In genomic region chr20:33203444-33203843, GRCh38 we compare ENCODE assay signal across 39 cellular contexts. TPM values are rescaled to one million over a fixed set of nuclear protein-coding genes. Genes with fewer than 3 reads are reported as not detected.
"Had no signal": no experiment of that assay in that cellular context is flagged by ENCODE, and none has a peak within 500 bp of the region (broad histone marks: within the 10 kb centered on the region; RNA-seq: fewer than 3 reads in every experiment).

No MANE protein-coding gene starts in this region.

- H3K9me3 Mint-ChIP-seq: activated B cell treated with CpG ODN at 0.5 μM for 24 hours; activated CD4-positive, alpha-beta memory T cell treated with anti-CD3 and anti-CD28 coated beads, Interleukin-2, amount 10 ng/mL, durations not matched to agents 7 days and 5 days; activated CD4-positive, alpha-beta T cell treated with anti-CD3 and anti-CD28 coated beads, Interleukin-2, amount 10 ng/mL, durations not matched to agents 7 days and 5 days; activated naive CD4-positive, alpha-beta T cell treated with anti-CD3 and anti-CD28 coated beads, Interleukin-2, amount 10 ng/mL, durations not matched to agents 7 days and 5 days; activated naive CD4-positive, alpha-beta T cell treated with anti-CD3 and anti-CD28 coated beads, Interleukin-2, amount 50 U/mL, for 24 hours; activated naive CD8-positive, alpha-beta T cell treated with anti-CD3 and anti-CD28 coated beads, Interleukin-2, amount 10 ng/mL, durations not matched to agents 7 days and 5 days; activated naive CD8-positive, alpha-beta T cell treated with anti-CD3 and anti-CD28 coated beads, Interleukin-2, amount 50 U/mL, for 24 hours; activated T-cell treated with anti-CD3 and anti-CD28 coated beads, Interleukin-2, amount 50 U/mL, for 24 hours; activated T-helper 2 cell treated with anti-CD3 and anti-CD28 coated beads, Interferon-gamma antibody, Interleukin-2, Interleukin-4, amounts not matched to agents 10 μg/mL and 5 μg/mL and 100 μg/mL, durations not matched to agents 14 hours and 24 hours and 36 hours; central memory CD8-positive, alpha-beta T cell; T-cell; T-helper 2 cell treated with Interferon-gamma antibody and Interleukin-4, amounts not matched to agents 5 μg/mL and 100 μg/mL, for 36 hours had no signal

- H3K27ac Mint-ChIP-seq: activated B cell treated with CpG ODN at 0.5 μM for 24 hours; activated CD4-positive, alpha-beta memory T cell treated with anti-CD3 and anti-CD28 coated beads, Interleukin-2, amount 10 ng/mL, durations not matched to agents 7 days and 5 days; activated CD4-positive, alpha-beta T cell treated with anti-CD3 and anti-CD28 coated beads, Interleukin-2, amount 10 ng/mL, durations not matched to agents 7 days and 5 days; activated CD8-positive, alpha-beta memory T cell treated with anti-CD3 and anti-CD28 coated beads, Interleukin-2, amount 10 ng/mL, durations not matched to agents 7 days and 5 days; activated CD8-positive, alpha-beta T cell treated with anti-CD3 and anti-CD28 coated beads, Interleukin-2, amount 10 ng/mL, durations not matched to agents 7 days and 5 days; activated naive CD4-positive, alpha-beta T cell treated with anti-CD3 and anti-CD28 coated beads, Interleukin-2, amount 10 ng/mL, durations not matched to agents 7 days and 5 days; activated naive CD4-positive, alpha-beta T cell treated with anti-CD3 and anti-CD28 coated beads, Interleukin-2, amount 50 U/mL, for 24 hours; activated naive CD8-positive, alpha-beta T cell; activated naive CD8-positive, alpha-beta T cell treated with anti-CD3 and anti-CD28 coated beads, Interleukin-2, amount 10 ng/mL, durations not matched to agents 7 days and 5 days; activated naive CD8-positive, alpha-beta T cell treated with anti-CD3 and anti-CD28 coated beads, Interleukin-2, amount 50 U/mL, for 24 hours; activated T-cell treated with anti-CD3 and anti-CD28 coated beads, Interleukin-2, amount 50 U/mL, for 24 hours; activated T-helper 2 cell treated with anti-CD3 and anti-CD28 coated beads, Interferon-gamma antibody, Interleukin-2, Interleukin-4, amounts not matched to agents 10 μg/mL and 5 μg/mL and 100 μg/mL, durations not matched to agents 14 hours and 24 hours and 36 hours; brain; T-cell; T-helper 17 cell; T-helper 2 cell treated with Interferon-gamma antibody and Interleukin-4, amounts not matched to agents 5 μg/mL and 100 μg/mL, for 36 hours had no signal

- ATAC-seq: activated CD8-positive, alpha-beta memory T cell treated with anti-CD3 and anti-CD28 coated beads, Interleukin-2, amount 10 ng/mL, durations not matched to agents 7 days and 5 days; activated CD8-positive, alpha-beta T cell treated with anti-CD3 and anti-CD28 coated beads, Interleukin-2, amount 10 ng/mL, durations not matched to agents 7 days and 5 days; activated naive CD8-positive, alpha-beta T cell treated with anti-CD3 and anti-CD28 coated beads, Interleukin-2, amount 50 U/mL, for 24 hours; T-cell; T-helper 17 cell had no signal

- DNase-seq: activated B cell treated with CpG ODN at 0.5 μM for 24 hours; activated CD4-positive, alpha-beta memory T cell treated with anti-CD3 and anti-CD28 coated beads, Interleukin-2, amount 10 ng/mL, durations not matched to agents 7 days and 5 days; activated CD4-positive, alpha-beta T cell treated with anti-CD3 and anti-CD28 coated beads for 4 hours; activated CD4-positive, alpha-beta T cell treated with anti-CD3 and anti-CD28 coated beads, Interleukin-2, amount 10 ng/mL, durations not matched to agents 7 days and 5 days; activated CD4-positive, alpha-beta T cell treated with anti-CD3 and anti-CD28 coated beads, Interleukin-2, amount 50 U/mL, for 48 hours; activated CD4-positive, CD25-positive, alpha-beta regulatory T cell treated with anti-CD3 and anti-CD28 coated beads, Interleukin-2, amount 50 U/mL, for 72 hours; activated CD8-positive, alpha-beta memory T cell treated with anti-CD3 and anti-CD28 coated beads for 24 hours; activated CD8-positive, alpha-beta memory T cell treated with anti-CD3 and anti-CD28 coated beads, Interleukin-2, amount 10 ng/mL, durations not matched to agents 7 days and 5 days; activated CD8-positive, alpha-beta memory T cell treated with anti-CD3 and anti-CD28 coated beads, Interleukin-2, amount 50 U/mL, for 48 hours; activated CD8-positive, alpha-beta T cell treated with anti-CD3 and anti-CD28 coated beads, Interleukin-2, amount 10 ng/mL, durations not matched to agents 7 days and 5 days; activated effector memory CD4-positive, alpha-beta T cell treated with Interleukin-2 at 50 U/mL for 16 hours; activated gamma-delta T cell; activated naive CD4-positive, alpha-beta T cell treated with anti-CD3 and anti-CD28 coated beads, Interleukin-2, amount 10 ng/mL, durations not matched to agents 7 days and 5 days; activated naive CD4-positive, alpha-beta T cell treated with Interleukin-2 at 50 U/mL for 16 hours; activated naive CD8-positive, alpha-beta T cell treated with anti-CD3 and anti-CD28 coated beads, Interleukin-2, amount 10 ng/mL, durations not matched to agents 7 days and 5 days; activated naive CD8-positive, alpha-beta T cell treated with anti-CD3 and anti-CD28 coated beads, Interleukin-2, amount 50 U/mL, for 24 hours; activated T-cell treated with anti-CD3 and anti-CD28 coated beads, Interleukin-2, amount 50 U/mL, for 24 hours; activated T-cell treated with anti-CD3 and anti-CD28 coated beads, Interleukin-2, amount 50 U/mL, for 48 hours; amygdala; anterior cingulate cortex; caudate nucleus; cerebellar nuclear complex; T-cell; T-helper 17 cell; T-helper 9 cell had no signal

- H3K36me3 ChIP-seq: ascending aorta, cardiac muscle cell had no signal

- H3K4me1 ChIP-seq: ascending aorta had no signal

- H3K4me1 Mint-ChIP-seq: activated B cell treated with CpG ODN at 0.5 μM for 24 hours; activated CD4-positive, alpha-beta memory T cell treated with anti-CD3 and anti-CD28 coated beads, Interleukin-2, amount 10 ng/mL, durations not matched to agents 7 days and 5 days; activated CD4-positive, alpha-beta T cell treated with anti-CD3 and anti-CD28 coated beads, Interleukin-2, amount 10 ng/mL, durations not matched to agents 7 days and 5 days; activated CD8-positive, alpha-beta memory T cell treated with anti-CD3 and anti-CD28 coated beads, Interleukin-2, amount 10 ng/mL, durations not matched to agents 7 days and 5 days; activated naive CD4-positive, alpha-beta T cell treated with anti-CD3 and anti-CD28 coated beads, Interleukin-2, amount 10 ng/mL, durations not matched to agents 7 days and 5 days; activated naive CD4-positive, alpha-beta T cell treated with anti-CD3 and anti-CD28 coated beads, Interleukin-2, amount 50 U/mL, for 24 hours; activated naive CD8-positive, alpha-beta T cell treated with anti-CD3 and anti-CD28 coated beads, Interleukin-2, amount 10 ng/mL, durations not matched to agents 7 days and 5 days; activated naive CD8-positive, alpha-beta T cell treated with anti-CD3 and anti-CD28 coated beads, Interleukin-2, amount 50 U/mL, for 24 hours; brain; central memory CD8-positive, alpha-beta T cell; T-cell; T-helper 17 cell had no signal

- H3K4me3 ChIP-seq: ascending aorta, cardiac muscle cell had no signal

- H3K4me3 Mint-ChIP-seq: activated B cell treated with CpG ODN at 0.5 μM for 24 hours; activated CD4-positive, alpha-beta memory T cell treated with anti-CD3 and anti-CD28 coated beads, Interleukin-2, amount 10 ng/mL, durations not matched to agents 7 days and 5 days; activated CD4-positive, alpha-beta T cell treated with anti-CD3 and anti-CD28 coated beads, Interleukin-2, amount 10 ng/mL, durations not matched to agents 7 days and 5 days; activated CD8-positive, alpha-beta memory T cell treated with anti-CD3 and anti-CD28 coated beads, Interleukin-2, amount 10 ng/mL, durations not matched to agents 7 days and 5 days; activated CD8-positive, alpha-beta T cell treated with anti-CD3 and anti-CD28 coated beads, Interleukin-2, amount 10 ng/mL, durations not matched to agents 7 days and 5 days; activated naive CD4-positive, alpha-beta T cell treated with anti-CD3 and anti-CD28 coated beads, Interleukin-2, amount 10 ng/mL, durations not matched to agents 7 days and 5 days; activated naive CD4-positive, alpha-beta T cell treated with anti-CD3 and anti-CD28 coated beads, Interleukin-2, amount 50 U/mL, for 24 hours; activated naive CD8-positive, alpha-beta T cell; activated naive CD8-positive, alpha-beta T cell treated with anti-CD3 and anti-CD28 coated beads, Interleukin-2, amount 10 ng/mL, durations not matched to agents 7 days and 5 days; activated naive CD8-positive, alpha-beta T cell treated with anti-CD3 and anti-CD28 coated beads, Interleukin-2, amount 50 U/mL, for 24 hours; activated T-cell treated with anti-CD3 and anti-CD28 coated beads, Interleukin-2, amount 50 U/mL, for 24 hours; brain; central memory CD8-positive, alpha-beta T cell; T-cell; T-helper 17 cell; T-helper 2 cell treated with Interferon-gamma antibody and Interleukin-4, amounts not matched to agents 5 μg/mL and 100 μg/mL, for 36 hours had no signal

- H3K36me3 Mint-ChIP-seq: activated CD8-positive, alpha-beta memory T cell treated with anti-CD3 and anti-CD28 coated beads, Interleukin-2, amount 10 ng/mL, durations not matched to agents 7 days and 5 days; activated naive CD4-positive, alpha-beta T cell treated with anti-CD3 and anti-CD28 coated beads, Interleukin-2, amount 10 ng/mL, durations not matched to agents 7 days and 5 days; activated naive CD4-positive, alpha-beta T cell treated with anti-CD3 and anti-CD28 coated beads, Interleukin-2, amount 50 U/mL, for 24 hours; activated naive CD8-positive, alpha-beta T cell; activated naive CD8-positive, alpha-beta T cell treated with anti-CD3 and anti-CD28 coated beads, Interleukin-2, amount 10 ng/mL, durations not matched to agents 7 days and 5 days; brain; T-cell had no signal

- H3K27me3 ChIP-seq: ascending aorta had no signal

- FAIRE-seq: bronchial epithelial cell, TTC549 had no signal

- H3K27ac ChIP-seq: ascending aorta, cardiac muscle cell, VCaP had no signal

- H3K9me3 ChIP-seq: ascending aorta had no signal

RNA-seq across cellular contexts. Expression of gene BPIFA3, which starts 13.7 kb away (rescaled TPM):
- total RNA-seq: activated B cell treated with CpG ODN at 0.5 μM for 24 hours; activated CD4-positive, alpha-beta memory T cell treated with anti-CD3 and anti-CD28 coated beads, Interleukin-2, amount 10 ng/mL, durations not matched to agents 7 days and 5 days; activated CD4-positive, alpha-beta T cell treated with anti-CD3 and anti-CD28 coated beads, Interleukin-2, amount 10 ng/mL, durations not matched to agents 7 days and 5 days; activated CD8-positive, alpha-beta memory T cell treated with anti-CD3 and anti-CD28 coated beads, Interleukin-2, amount 10 ng/mL, durations not matched to agents 7 days and 5 days; activated CD8-positive, alpha-beta T cell treated with anti-CD3 and anti-CD28 coated beads, Interleukin-2, amount 10 ng/mL, durations not matched to agents 7 days and 5 days; activated naive CD8-positive, alpha-beta T cell treated with anti-CD3 and anti-CD28 coated beads, Interleukin-2, amount 10 ng/mL, durations not matched to agents 7 days and 5 days; activated T-helper 2 cell treated with anti-CD3 and anti-CD28 coated beads, Interferon-gamma antibody, Interleukin-2, Interleukin-4, amounts not matched to agents 10 μg/mL and 5 μg/mL and 100 μg/mL, durations not matched to agents 14 hours and 24 hours and 36 hours; ascending aorta; bronchial epithelial cell; cardiac muscle cell; chondrocyte; T-cell; T-helper 1 cell treated with Interleukin-12 subunit alpha and Interleukin-12 subunit beta and Interleukin-4 antibody, amounts not matched to agents 30 ng/mL and 1 ng/mL, for 36 hours; T-helper 17 cell had no signal
- polyA plus RNA-seq: adipose tissue, cardiac muscle cell had no signal

RNA-seq across cellular contexts. Expression of gene BPIFA1, which starts 32.4 kb away (rescaled TPM):
- total RNA-seq: activated B cell treated with CpG ODN at 0.5 μM for 24 hours; activated CD4-positive, alpha-beta memory T cell treated with anti-CD3 and anti-CD28 coated beads, Interleukin-2, amount 10 ng/mL, durations not matched to agents 7 days and 5 days; activated CD4-positive, alpha-beta T cell treated with anti-CD3 and anti-CD28 coated beads, Interleukin-2, amount 10 ng/mL, durations not matched to agents 7 days and 5 days; activated CD8-positive, alpha-beta memory T cell treated with anti-CD3 and anti-CD28 coated beads, Interleukin-2, amount 10 ng/mL, durations not matched to agents 7 days and 5 days; activated CD8-positive, alpha-beta T cell treated with anti-CD3 and anti-CD28 coated beads, Interleukin-2, amount 10 ng/mL, durations not matched to agents 7 days and 5 days; activated naive CD8-positive, alpha-beta T cell treated with anti-CD3 and anti-CD28 coated beads, Interleukin-2, amount 10 ng/mL, durations not matched to agents 7 days and 5 days; activated T-helper 2 cell treated with anti-CD3 and anti-CD28 coated beads, Interferon-gamma antibody, Interleukin-2, Interleukin-4, amounts not matched to agents 10 μg/mL and 5 μg/mL and 100 μg/mL, durations not matched to agents 14 hours and 24 hours and 36 hours; ascending aorta; bronchial epithelial cell; cardiac muscle cell; chondrocyte; T-cell; T-helper 1 cell treated with Interleukin-12 subunit alpha and Interleukin-12 subunit beta and Interleukin-4 antibody, amounts not matched to agents 30 ng/mL and 1 ng/mL, for 36 hours; T-helper 17 cell had no signal
- polyA plus RNA-seq: adipose tissue, cardiac muscle cell had no signal

RNA-seq across cellular contexts. Expression of gene BPIFA2, which starts 35.5 kb away (rescaled TPM):
- total RNA-seq: activated B cell treated with CpG ODN at 0.5 μM for 24 hours; activated CD4-positive, alpha-beta memory T cell treated with anti-CD3 and anti-CD28 coated beads, Interleukin-2, amount 10 ng/mL, durations not matched to agents 7 days and 5 days; activated CD4-positive, alpha-beta T cell treated with anti-CD3 and anti-CD28 coated beads, Interleukin-2, amount 10 ng/mL, durations not matched to agents 7 days and 5 days; activated CD8-positive, alpha-beta memory T cell treated with anti-CD3 and anti-CD28 coated beads, Interleukin-2, amount 10 ng/mL, durations not matched to agents 7 days and 5 days; activated CD8-positive, alpha-beta T cell treated with anti-CD3 and anti-CD28 coated beads, Interleukin-2, amount 10 ng/mL, durations not matched to agents 7 days and 5 days; activated naive CD8-positive, alpha-beta T cell treated with anti-CD3 and anti-CD28 coated beads, Interleukin-2, amount 10 ng/mL, durations not matched to agents 7 days and 5 days; activated T-helper 2 cell treated with anti-CD3 and anti-CD28 coated beads, Interferon-gamma antibody, Interleukin-2, Interleukin-4, amounts not matched to agents 10 μg/mL and 5 μg/mL and 100 μg/mL, durations not matched to agents 14 hours and 24 hours and 36 hours; ascending aorta; bronchial epithelial cell; cardiac muscle cell; chondrocyte; T-cell; T-helper 1 cell treated with Interleukin-12 subunit alpha and Interleukin-12 subunit beta and Interleukin-4 antibody, amounts not matched to agents 30 ng/mL and 1 ng/mL, for 36 hours; T-helper 17 cell had no signal
- polyA plus RNA-seq: adipose tissue, cardiac muscle cell had no signal
